18 cellular contexts compared by ENCODE assay signal in genomic region chr10:9501944-9502343, GRCh38.
"Had no signal": no experiment of that assay in that cellular context is flagged by ENCODE, and none has a peak within 500 bp of the region (broad histone marks: within the 10 kb centered on the region; RNA-seq: fewer than 3 reads in every experiment).

No MANE protein-coding gene starts in this region.

- DNase-seq: KBM-7, NCI-H1092, NCI-H1105 treated with DMSO at 0.1 percent for 48 hours, NCI-H1417 treated with DMSO at 0.1 percent for 48 hours, NCI-H146, NCI-H1694 treated with DMSO at 0.1 percent for 48 hours, NCI-H1930, NCI-H2081, NCI-H2107, NCI-H2227 treated with DMSO at 0.1 percent for 48 hours, NCI-H510A, NCI-H524 treated with DMSO at 0.1 percent for 48 hours, NCI-H69, NCI-H774, SHP77 treated with DMSO at 0.1 percent for 48 hours, SJCRH30 had no signal

- H3K27me3 ChIP-seq: SJCRH30 had no signal

- H3K4me3 ChIP-seq: SJCRH30 had no signal

- H3K9me3 ChIP-seq: SJCRH30 had no signal

- FAIRE-seq: RCC 7860 had no signal

- H3K36me3 ChIP-seq: SJCRH30 had no signal

- H3K27ac ChIP-seq: RWPE1, SJCRH30 had no signal

- H3K4me1 ChIP-seq: SJCRH30 had no signal
